In genomic region chr1:226814751-226815496, GRCh38 we compare ENCODE assay signal across 8 cellular contexts. TPM values are rescaled to one million over a fixed set of nuclear protein-coding genes. Genes with fewer than 3 reads are reported as not detected.
DNase-seq lines count a peak whose midpoint lies in the region; ATAC-seq and TF ChIP-seq lines count a peak whose summit lies in the region.

No MANE protein-coding gene starts in this region.

- H3K36me3 ChIP-seq in thyroid gland, result no peaks in the 10 kb centered on the region

- TF ChIP-seq CTCF in thyroid gland (IDR thresholded peaks at IDR 0.05), result no peak

- H3K4me1 ChIP-seq in thyroid gland, result peaks cover 15 to 27% of the 10 kb centered on the region in 2 donors

- DNase-seq in COLO829 (ENCODE audit: low spot score), result peak; percentile 73
- peak; percentile 94 for DNase-seq in NCI-H2107 treated with DMSO at 0.1 percent for 48 hours (lab: John Stamatoyannopoulos, UW; ENCODE audit: unreplicated experiment)
- peak; percentile 20 for DNase-seq in brain pericyte (ENCODE audit: low read depth, low spot score)
- DNase-seq in thyroid gland, result peak; percentile 90 to 92
- DNase-seq in effector CD8-positive, alpha-beta T cell (lab: John Stamatoyannopoulos, UW), result no peak

- H3K27me3 ChIP-seq in layer of hippocampus (ENCODE audit: control insufficient read depth, insufficient read depth, low read length) (no peaks in the 10 kb centered on the region), thyroid gland (no peaks in the 10 kb centered on the region)

- WGBS in thyroid gland, 2 donors, result 17 to 24% methylated on average over 10 of the region's 10 CpGs

- peak overlapping the region; percentile 63 for H3K27ac ChIP-seq in layer of hippocampus (ENCODE audit: low read depth, low read length)
- peak overlapping the region; percentile 76 to 84 (median 80) for H3K27ac ChIP-seq in thyroid gland

- intact Hi-C loops in thyroid gland (cut with DNase I), result no loop called here

- no peak for TF ChIP-seq POLR2A in thyroid gland (IDR thresholded peaks at IDR 0.05)

- ATAC-seq in GM21576 (IDR thresholded peaks at IDR 0.05; ENCODE audit: unreplicated experiment) (no peak), GM18861 (IDR thresholded peaks at IDR 0.05; ENCODE audit: unreplicated experiment) (no peak)

- H3K9me3 ChIP-seq in thyroid gland, result no peaks in the 10 kb centered on the region

- H3K4me3 ChIP-seq in thyroid gland (replicated peaks in 1 of 3), result no peak overlapping the region

RNA-seq across cellular contexts. Expression of gene PSEN2, which starts 55.5 kb away (rescaled TPM):
- 10 to 100 TPM; 22.0 to 31.0 (median 24.6) TPM for total RNA-seq in thyroid gland
